ENCODE assay signal across 8 cellular contexts in the genomic region with DNA sequence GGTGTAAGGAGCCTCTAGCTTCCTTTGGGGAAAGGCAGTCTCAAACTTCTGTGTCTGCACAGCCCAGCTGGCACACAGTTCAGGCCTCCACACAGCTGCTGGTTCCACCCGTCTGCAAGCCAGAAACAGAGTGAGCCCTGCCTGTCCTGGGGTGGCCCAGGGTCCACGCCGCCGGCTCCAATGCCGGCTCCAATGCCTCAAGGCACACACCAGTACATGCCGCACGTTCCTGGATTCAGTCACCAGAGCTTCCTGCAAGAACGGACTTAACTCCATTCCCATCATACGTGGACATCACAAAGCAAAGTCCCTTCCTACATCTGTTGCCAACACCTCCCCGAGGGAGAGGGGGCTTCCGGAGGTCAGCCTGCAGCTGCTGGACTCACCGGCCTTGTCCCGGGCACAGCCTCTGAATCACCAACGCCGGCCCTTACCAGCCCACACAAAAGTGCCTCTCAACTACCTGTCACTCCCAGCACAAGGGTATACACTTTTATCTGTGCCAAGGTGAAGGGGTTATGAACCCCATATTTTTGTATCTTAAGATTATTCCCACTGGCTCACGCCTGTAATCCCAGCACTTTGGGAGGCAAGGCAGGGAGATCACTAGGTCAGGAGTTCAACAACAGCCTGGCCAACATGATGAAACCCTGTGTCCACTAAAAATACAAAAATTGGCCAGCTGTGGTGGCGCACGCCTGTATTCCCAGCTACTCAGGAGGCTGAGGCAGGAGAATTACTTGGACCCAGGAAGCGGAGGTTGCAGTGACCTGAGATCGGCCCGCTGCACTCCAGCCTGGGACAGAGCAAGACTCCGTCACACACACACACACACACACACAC. TPM values are rescaled to one million over a fixed set of nuclear protein-coding genes. Genes with fewer than 3 reads are reported as not detected.
A peak's percentile ranks its signal among the peaks of the same experiment; 100 is the strongest.
DNase-seq lines count a peak whose midpoint lies in the region; ATAC-seq and TF ChIP-seq lines count a peak whose summit lies in the region.

No MANE protein-coding gene starts in this region.

- no peak overlapping the region for H2AFZ ChIP-seq in parathyroid adenoma
- H2AFZ ChIP-seq in Karpas-422 (ENCODE audit: low read length), result no peak overlapping the region

- DNase-seq in BJ (ENCODE audit: low read depth), result peak; percentile 70
- DNase-seq in astrocyte of the spinal cord (ENCODE audit: low read depth, low spot score), result peak; percentile 77
- peak; percentile 68 for DNase-seq in Right ventricle myocardium superior
- DNase-seq in central memory CD4-positive, alpha-beta T cell, result no peak
- DNase-seq in Karpas-422, result no peak
- no peak for DNase-seq in caudate nucleus (lab: John Stamatoyannopoulos, UW)

- H3K36me3 ChIP-seq in BJ (ENCODE audit: control insufficient read depth, insufficient read depth, low read length), result peaks cover 4% of the 10 kb centered on the region
- no peaks in the 10 kb centered on the region for H3K36me3 ChIP-seq in parathyroid adenoma (ENCODE audit: control insufficient read depth, insufficient read depth, low read length)
- H3K36me3 ChIP-seq in Karpas-422 (ENCODE audit: insufficient read depth, low read length), result 0 out of 2 replicates have a peak, but pooled peaks cover 3% of the 10 kb centered on the region

- H3K27me3 ChIP-seq in BJ (ENCODE audit: control insufficient read depth, insufficient read depth, low read length), result no peaks in the 10 kb centered on the region
- H3K27me3 ChIP-seq in parathyroid adenoma (ENCODE audit: control insufficient read depth, insufficient read depth, low read length), result no peaks in the 10 kb centered on the region
- H3K27me3 ChIP-seq in Karpas-422 (ENCODE audit: low read length), result no peaks in the 10 kb centered on the region

- H3K4me1 ChIP-seq in parathyroid adenoma (peaks cover 53% of the 10 kb centered on the region), Karpas-422 (ENCODE audit: low read length) (no peaks in the 10 kb centered on the region)

- H3K79me2 ChIP-seq in parathyroid adenoma (peaks cover 72% of the 10 kb centered on the region), Karpas-422 (ENCODE audit: low read length) (peaks cover 56% of the 10 kb centered on the region)

- H3K9ac ChIP-seq in parathyroid adenoma (no peak overlapping the region), Karpas-422 (ENCODE audit: low read length) (no peak overlapping the region)

- H3K27ac ChIP-seq in parathyroid adenoma, result peak overlapping the region; percentile 76
- H3K27ac ChIP-seq in Karpas-422 (ENCODE audit: low read length), result no peak overlapping the region
- no peak overlapping the region for H3K27ac ChIP-seq in caudate nucleus (ENCODE audit: low read depth, low read length)

- ATAC-seq in Right ventricle myocardium superior (ENCODE audit: poor library complexity) (peak; percentile 18), HG02610 (IDR thresholded peaks at IDR 0.05; ENCODE audit: unreplicated experiment) (no peak)

- no peaks in the 10 kb centered on the region for H3K9me2 ChIP-seq in Karpas-422 (replicated peaks; ENCODE audit: insufficient read depth, low read length)

- H3K4me2 ChIP-seq in parathyroid adenoma (ENCODE audit: low read length), result no peak overlapping the region
- no peak overlapping the region for H3K4me2 ChIP-seq in Karpas-422 (ENCODE audit: low read depth, low read length, poor library complexity, severe bottlenecking)

- CTCF ChIA-PET in BJ (lab: Yijun Ruan, JAX), result interaction anchor here (0.8 to 3.4 kb wide), 6 partner anchors 9 to 63 kb away, joined by 3 to 21 read pairs (median 5); a partner anchor contains a TSS

- H3K9me3 ChIP-seq in parathyroid adenoma (ENCODE audit: control insufficient read depth, low read length), result no peaks in the 10 kb centered on the region
- no peaks in the 10 kb centered on the region for H3K9me3 ChIP-seq in Karpas-422 (ENCODE audit: low read length)

- intact Hi-C loops in Right ventricle myocardium superior (cut with DNase I), result no loop called here

- TF ChIP-seq CTCF in BJ (IDR thresholded peaks at IDR 0.05; ENCODE audit: insufficient read depth, low read depth, low read length) (no peak), astrocyte of the spinal cord (IDR thresholded peaks at IDR 0.05; ENCODE audit: low read depth, low read length) (no peak), parathyroid adenoma (IDR thresholded peaks at IDR 0.05) (no peak)

- H3K4me3 ChIP-seq in BJ (ENCODE audit: low read depth, low read length) (no peak overlapping the region), astrocyte of the spinal cord (ENCODE audit: low read depth, low read length) (no peak overlapping the region), parathyroid adenoma (ENCODE audit: low read depth, low read length) (no peak overlapping the region), Karpas-422 (ENCODE audit: low read length) (no peak overlapping the region)

- H4K20me1 ChIP-seq in Karpas-422 (ENCODE audit: insufficient read depth, low read depth, low read length), result peaks cover 44% of the 10 kb centered on the region

- in situ Hi-C loops in astrocyte of the spinal cord (cut with HindIII; ENCODE audit: low sequenced_read_pairs), result no loop called here

- POLR2A ChIA-PET in BJ (lab: Charles Lee), result no interaction called here

RNA-seq across cellular contexts. Expression of a gene that starts 8.4 kb away (rescaled TPM):
- polyA plus RNA-seq in BJ (2011; rRNA removed), result 52.2 and 89.4 TPM in 2 replicates
- 34.5 and 38.8 TPM in 2 replicates for polyA minus RNA-seq in BJ (2011; rRNA and poly(A)+ RNA removed)
- total RNA-seq in Right ventricle myocardium superior, result 18.6 TPM
- 12.8 and 13.4 TPM in 2 replicates for total RNA-seq in Karpas-422 (2014; rRNA removed; shearing (Covaris generic); ENCODE audit: low replicate concordance)

RNA-seq across cellular contexts. Expression of a gene that starts 10.5 kb away (rescaled TPM):
- 6.3 and 11.4 TPM in 2 replicates for polyA plus RNA-seq in BJ (2011; rRNA removed)
- polyA minus RNA-seq in BJ (2011; rRNA and poly(A)+ RNA removed), result 5.9 and 8.5 TPM in 2 replicates
- 5.4 TPM for total RNA-seq in Right ventricle myocardium superior
- total RNA-seq in Karpas-422 (2014; rRNA removed; shearing (Covaris generic); ENCODE audit: low replicate concordance), result 7.8 and 50.7 TPM in 2 replicates

RNA-seq across cellular contexts. Expression of a gene that starts 48.6 kb away (rescaled TPM):
- 4.9 and 5.3 TPM in 2 replicates for polyA plus RNA-seq in BJ (2011; rRNA removed)
- 4.7 and 5.8 TPM in 2 replicates for polyA minus RNA-seq in BJ (2011; rRNA and poly(A)+ RNA removed)
- 16.6 TPM for total RNA-seq in Right ventricle myocardium superior
- total RNA-seq in Karpas-422 (2014; rRNA removed; shearing (Covaris generic); ENCODE audit: low replicate concordance), result 5.3 and 9.5 TPM in 2 replicates

RNA-seq across cellular contexts. Expression of a gene that starts 53.3 kb away (rescaled TPM):
- 5.6 and 7.8 TPM in 2 replicates for polyA plus RNA-seq in BJ (2011; rRNA removed)
- polyA minus RNA-seq in BJ (2011; rRNA and poly(A)+ RNA removed), result 1.7 and 4.6 TPM in 2 replicates
- total RNA-seq in Right ventricle myocardium superior, result 1.6 TPM
- 0.43 and 0.86 TPM in 2 replicates for total RNA-seq in Karpas-422 (2014; rRNA removed; shearing (Covaris generic); ENCODE audit: low replicate concordance)

Comparison
In these comparisons a context has a peak if more than half of its experiments do, and no peak if none do; other contexts are left out.
1. DNase-seq: peak in BJ (single experiment), astrocyte of the spinal cord (single experiment) and Right ventricle myocardium superior (single experiment); none in central memory CD4-positive, alpha-beta T cell (single experiment), Karpas-422 (single experiment) and caudate nucleus (0 of 61).